8 cellular contexts compared by ENCODE assay signal in the genomic region with DNA sequence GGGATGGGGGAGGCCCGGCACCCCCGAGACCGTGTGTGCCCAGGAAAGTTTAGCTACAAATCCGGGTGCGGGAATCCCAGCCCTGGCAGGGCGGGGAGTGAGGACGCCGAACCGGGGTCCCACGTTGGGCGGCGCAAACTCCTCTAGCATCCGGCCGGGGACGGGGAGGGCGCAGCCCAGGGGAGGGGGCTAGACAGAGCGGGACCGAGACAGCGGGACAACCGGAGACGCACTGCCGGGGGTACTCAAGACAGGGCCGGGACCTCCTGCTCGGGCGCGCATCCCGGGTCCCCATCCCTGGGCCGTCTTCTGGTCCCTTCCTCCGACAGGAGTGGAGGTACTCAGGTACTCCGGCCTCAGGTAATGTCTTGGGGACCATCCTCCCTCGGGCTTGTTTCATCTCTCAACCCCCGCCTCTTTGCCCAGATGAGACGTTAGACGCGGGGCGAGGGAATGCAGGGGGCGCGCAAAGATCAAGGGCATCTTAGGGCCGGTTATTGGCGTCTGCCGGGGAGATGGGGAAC. TPM values are rescaled to one million over a fixed set of nuclear protein-coding genes. Genes with fewer than 3 reads are reported as not detected.
A peak's percentile ranks its signal among the peaks of the same experiment; 100 is the strongest.
DNase-seq lines count a peak whose midpoint lies in the region; TF ChIP-seq lines count a peak whose summit lies in the region.

No MANE protein-coding gene starts in this region.

- H3K27ac ChIP-seq in SJSA1 (no peak overlapping the region), sigmoid colon (no peak overlapping the region)

- H3K36me3 ChIP-seq in H7 (replicated peaks; ENCODE audit: control insufficient read depth, insufficient read depth, low read length), result no peaks in the 10 kb centered on the region
- no peaks in the 10 kb centered on the region for H3K36me3 ChIP-seq in SJSA1
- no peaks in the 10 kb centered on the region for H3K36me3 ChIP-seq in sigmoid colon

- DNase-seq in H7, result peak; percentile 70
- DNase-seq in SJSA1 (ENCODE audit: low read depth in 1 of 2, low spot score in 2 of 2), result no peak
- DNase-seq in foreskin fibroblast, result no peak
- no peak for DNase-seq in sigmoid colon
- no peak for DNase-seq in AML-193 (lab: John Stamatoyannopoulos, UW)
- DNase-seq in NCI-H1694 treated with DMSO at 0.1 percent for 48 hours (lab: John Stamatoyannopoulos, UW), result no peak
- no peak for DNase-seq in stimulated activated CD4-positive, alpha-beta T cell treated with anti-CD3 and anti-CD28 coated beads, Interleukin-2, amount 100 ng/mL, for 48 hours
- DNase-seq in NCI-H526 treated with DMSO at 0.1 percent for 48 hours (lab: John Stamatoyannopoulos, UW), result no peak

- 4 to 5% methylated on average over 41 of the region's 41 CpGs for WGBS in sigmoid colon, 2 donors

- no peak for TF ChIP-seq POLR2A in sigmoid colon (IDR thresholded peaks at IDR 0.05)

- peaks cover 15% of the 10 kb centered on the region for H3K27me3 ChIP-seq in H7 (ENCODE audit: control insufficient read depth, insufficient read depth, low read length)
- H3K27me3 ChIP-seq in SJSA1 (replicated peaks), result no peaks in the 10 kb centered on the region
- H3K27me3 ChIP-seq in sigmoid colon, result no peaks in the 10 kb centered on the region

- intact Hi-C loops in sigmoid colon (cut with DNase I), result no loop called here

- H3K4me3 ChIP-seq in H7 (ENCODE audit: insufficient read depth, low read depth, low read length), result peak overlapping the region; percentile 67
- H3K4me3 ChIP-seq in SJSA1, result peak overlapping the region; percentile 38
- H3K4me3 ChIP-seq in foreskin fibroblast (ENCODE audit: low read depth in 1 of 2, low read length in 2 of 2), result peak overlapping the region; percentile 15 to 50
- H3K4me3 ChIP-seq in sigmoid colon, result peak overlapping the region; percentile 34 to 73 (median 53)

- no peak for TF ChIP-seq EP300 in sigmoid colon (IDR thresholded peaks at IDR 0.05)

- H3K4me1 ChIP-seq in SJSA1 (replicated peaks) (0 out of 2 replicates have a peak, but pooled peaks cover 3% of the 10 kb centered on the region), sigmoid colon (peaks cover 0 to 17% (median 13%) of the 10 kb centered on the region in 4 donors)

- TF ChIP-seq CTCF in foreskin fibroblast (IDR thresholded peaks at IDR 0.05; ENCODE audit: low read depth, low read length), result no peak
- no peak for TF ChIP-seq CTCF in sigmoid colon (IDR thresholded peaks at IDR 0.05)

- no peaks in the 10 kb centered on the region for H3K9me3 ChIP-seq in SJSA1 (replicated peaks)
- no peaks in the 10 kb centered on the region for H3K9me3 ChIP-seq in sigmoid colon

RNA-seq across cellular contexts. Expression of a gene that starts 0.6 kb away (rescaled TPM):
- total RNA-seq in H7 (2014; rRNA removed; shearing (Covaris generic)), result 2.1 and 3.6 TPM in 2 replicates
- 0.16 TPM in 1 of 2 replicates, not detected in the other for total RNA-seq in SJSA1 (2014; rRNA removed; shearing (Covaris generic))
- total RNA-seq in sigmoid colon, result 10 to 100 TPM in 2 of 4 donors, 1 to 10 TPM in 2; 7.1 to 11.7 (median 10.0) TPM
- 1 to 10 TPM; 1.2 to 2.1 (median 1.9) TPM for polyA plus RNA-seq in sigmoid colon
